In genomic region chr12:96335270-96335669, GRCh38 we compare ENCODE assay signal across 13 cellular contexts.
DNase-seq lines count a peak whose midpoint lies in the region; ATAC-seq and TF ChIP-seq lines count a peak whose summit lies in the region.
"Had no signal": no experiment of that assay in that cellular context is flagged by ENCODE, and none has a peak within 500 bp of the region (broad histone marks: within the 10 kb centered on the region; RNA-seq: fewer than 3 reads in every experiment).

No MANE protein-coding gene starts in this region.

- no peak overlapping the region for H3K4me3 Mint-ChIP-seq in activated B cell treated with CpG ODN at 0.5 μM for 24 hours

- POLR2A ChIA-PET in activated B cell treated with CpG ODN at 0.5 μM for 24 hours (lab: Charles Lee): no interaction called here

- H3K9me3 Mint-ChIP-seq in activated B cell treated with CpG ODN at 0.5 μM for 24 hours: peaks cover 6% of the 10 kb centered on the region

- TF ChIP-seq EP300 in ovary (IDR thresholded peaks at IDR 0.05): no peak

- H3K4me1 Mint-ChIP-seq in activated B cell treated with CpG ODN at 0.5 μM for 24 hours: peaks cover 14% of the 10 kb centered on the region

- CTCF ChIA-PET in activated B cell treated with CpG ODN at 0.5 μM for 24 hours (lab: Charles Lee): no interaction called here

- H3K4me3 ChIP-seq in GM06990 (replicated peaks; ENCODE audit: low read depth, low read length) (no peak overlapping the region), ovary (no peak overlapping the region)

- WGBS in ovary, 3 donors: 94 to 97% (median 95%) methylated on average over 5 of the region's 5 CpGs

- H3K27me3 Mint-ChIP-seq in activated B cell treated with CpG ODN at 0.5 μM for 24 hours: no peaks in the 10 kb centered on the region
- H3K27me3 Mint-ChIP-seq: CD8-positive, alpha-beta memory T cell had no signal

- ATAC-seq in GM19324 (IDR thresholded peaks at IDR 0.05; ENCODE audit: low FRiP score, unreplicated experiment): peak; percentile 81
- ATAC-seq in HG02973 (IDR thresholded peaks at IDR 0.05; ENCODE audit: unreplicated experiment): peak; percentile 80
- ATAC-seq in activated B cell treated with CpG ODN at 0.5 μM for 24 hours (ENCODE audit: low read depth): peak; percentile 28

- no peaks in the 10 kb centered on the region for H3K27me3 ChIP-seq in GM06990 (replicated peaks; ENCODE audit: control insufficient read depth, insufficient read depth, low read length)
- no peaks in the 10 kb centered on the region for H3K27me3 ChIP-seq in ovary
- H3K27me3 ChIP-seq: neutrophil had no signal

- DNase-seq in GM06990 (ENCODE audit: extremely low read depth, insufficient read length) (peak; percentile 76), activated B cell treated with CpG ODN at 0.5 μM for 24 hours (no peak), ovary (no peak), T-helper 9 cell (no peak), NCI-H2171 (lab: John Stamatoyannopoulos, UW) (no peak), NCI-H345 treated with DMSO at 0.1 percent for 48 hours (lab: John Stamatoyannopoulos, UW; ENCODE audit: unreplicated experiment) (no peak)
- DNase-seq: H7, hypothalamus, NCI-H2081 treated with DMSO at 0.1 percent for 48 hours had no signal

- H3K27ac Mint-ChIP-seq in activated B cell treated with CpG ODN at 0.5 μM for 24 hours: peak overlapping the region; percentile 3

- no peaks in the 10 kb centered on the region for H3K4me1 ChIP-seq in ovary (ENCODE audit: insufficient read depth)

- no peak for TF ChIP-seq POLR2A in ovary (IDR thresholded peaks at IDR 0.05)

- no peak overlapping the region for H3K27ac ChIP-seq in ovary
- H3K27ac ChIP-seq: neutrophil had no signal

- H3K36me3 Mint-ChIP-seq in activated B cell treated with CpG ODN at 0.5 μM for 24 hours (ENCODE audit: low read depth): peaks cover 48% of the 10 kb centered on the region

- H3K9me3 ChIP-seq in ovary: no peaks in the 10 kb centered on the region
- H3K9me3 ChIP-seq: neutrophil had no signal

- no peak for TF ChIP-seq CTCF in GM06990 (IDR thresholded peaks at IDR 0.05; ENCODE audit: insufficient read depth, low read length, poor library complexity, severe bottlenecking)
- TF ChIP-seq CTCF in activated B cell treated with CpG ODN at 0.5 μM for 24 hours (IDR thresholded peaks at IDR 0.05): no peak
- no peak for TF ChIP-seq CTCF in ovary (IDR thresholded peaks at IDR 0.05)

- intact Hi-C loops in activated B cell treated with CpG ODN at 0.5 μM for 24 hours (cut with micrococcal nuclease): loop anchor here (2.0 kb wide), 1 partner anchor 18 kb away; no protein-coding TSS in a partner anchor
- intact Hi-C loops in ovary (cut with DNase I): no loop called here

- H3K36me3 ChIP-seq in GM06990 (ENCODE audit: control insufficient read depth, insufficient read depth, low read length) (peaks cover 2% of the 10 kb centered on the region), ovary (no peaks in the 10 kb centered on the region)

Comparison
In these comparisons a context has a peak if more than half of its experiments do, and no peak if none do; other contexts are left out.
1. ATAC-seq: peak in every context shown above with its lines; median percentile 81 in GM19324; 80 in HG02973; 28 in activated B cell treated with CpG ODN at 0.5 μM for 24 hours.